9 cellular contexts compared by ENCODE assay signal in the genomic region with DNA sequence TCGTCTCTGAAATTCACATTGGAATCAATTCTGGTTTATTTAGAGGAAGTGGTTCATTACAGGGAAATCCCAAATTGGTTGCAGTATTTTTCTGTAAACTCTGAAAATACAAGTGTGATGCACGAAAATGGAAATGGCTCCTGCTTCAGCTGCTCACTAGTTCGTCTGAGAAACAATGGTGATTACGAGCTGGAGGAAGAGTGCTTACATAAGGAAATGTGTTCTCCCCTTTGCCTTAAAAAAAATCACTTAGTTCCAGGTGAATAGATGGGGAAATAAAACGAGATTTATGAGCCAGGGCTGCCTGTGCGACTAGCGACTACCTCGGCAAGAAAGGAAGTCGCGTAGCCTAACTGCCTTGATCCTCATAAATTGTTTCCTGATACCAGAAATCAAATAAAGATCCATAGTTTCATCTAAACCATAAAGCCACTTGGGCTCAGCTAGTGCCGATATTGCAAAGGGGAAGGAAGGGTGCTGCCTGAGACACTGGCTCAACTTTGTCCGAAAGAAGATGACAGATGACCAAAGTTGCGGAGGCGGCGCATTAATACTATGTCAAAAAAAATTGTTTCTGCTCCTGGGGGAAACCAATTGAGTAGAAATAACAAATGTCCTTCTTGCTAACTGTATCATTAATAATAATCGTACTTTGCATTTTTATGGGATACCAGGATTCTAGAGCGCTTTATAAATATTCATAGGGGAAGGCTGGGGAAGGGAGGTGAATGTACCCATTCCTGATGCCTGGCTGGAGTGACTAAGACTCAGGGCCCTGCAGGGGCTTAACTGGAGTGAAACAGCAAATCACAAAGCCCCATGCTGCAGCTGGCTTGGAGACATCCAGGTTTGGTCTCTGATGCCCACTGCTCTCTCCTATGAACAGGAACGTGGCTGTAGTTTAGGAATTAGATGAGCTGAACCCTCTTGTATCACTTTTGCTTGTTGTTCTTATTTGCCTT.
A peak's percentile ranks its signal among the peaks of the same experiment; 100 is the strongest.
DNase-seq lines count a peak whose midpoint lies in the region; ATAC-seq, FAIRE-seq and TF ChIP-seq lines count a peak whose summit lies in the region.
"Had no signal": no experiment of that assay in that cellular context is flagged by ENCODE, and none has a peak within 500 bp of the region (broad histone marks: within the 10 kb centered on the region; RNA-seq: fewer than 3 reads in every experiment).

No MANE protein-coding gene starts in this region.

- peak overlapping the region; percentile 52 for H3K4me3 ChIP-seq in HUES6 (ENCODE audit: low read depth, low read length)
- H3K4me3 ChIP-seq in fibroblast of mammary gland (ENCODE audit: control insufficient read depth, low read depth, low read length) = peak overlapping the region; percentile 46
- H3K4me3 ChIP-seq in parathyroid adenoma (ENCODE audit: low read depth, low read length) = peak overlapping the region; percentile 22

- TF ChIP-seq CTCF in fibroblast of mammary gland (conservative IDR thresholded peaks at IDR 0.05; ENCODE audit: control insufficient read depth, insufficient read depth, low read depth, low read length) (no peak), parathyroid adenoma (IDR thresholded peaks at IDR 0.05) (no peak)

- peak overlapping the region; percentile 13 for H3K9ac ChIP-seq in HUES6 (ENCODE audit: low read length)
- no peak overlapping the region for H3K9ac ChIP-seq in parathyroid adenoma

- H3K79me2 ChIP-seq in parathyroid adenoma = no peaks in the 10 kb centered on the region

- H2AFZ ChIP-seq in parathyroid adenoma = peak overlapping the region; percentile 36

- H3K36me3 ChIP-seq in HUES6 (ENCODE audit: control insufficient read depth, insufficient read depth, low read length) (no peaks in the 10 kb centered on the region), parathyroid adenoma (ENCODE audit: control insufficient read depth, insufficient read depth, low read length) (no peaks in the 10 kb centered on the region)

- no peak for ATAC-seq in HG03460 (IDR thresholded peaks at IDR 0.05; ENCODE audit: unreplicated experiment)

- peak; percentile 47 for DNase-seq in ELR (ENCODE audit: low read depth)
- DNase-seq in fibroblast of mammary gland (ENCODE audit: low read depth) = peak; percentile 15
- no peak for DNase-seq in HTR-8/SVneo (ENCODE audit: insufficient read length, low spot score)
- no peak for DNase-seq in HPDE6-E6E7 (ENCODE audit: extremely low spot score)
- DNase-seq in NCI-H2196 treated with DMSO at 0.1 percent for 48 hours (lab: John Stamatoyannopoulos, UW; ENCODE audit: unreplicated experiment) = no peak
- DNase-seq: NCI-H1436 had no signal

- H3K4me1 ChIP-seq in HUES6 (ENCODE audit: control insufficient read depth, insufficient read depth, low read length) (peaks cover 38% of the 10 kb centered on the region), parathyroid adenoma (no peaks in the 10 kb centered on the region)

- H3K4me2 ChIP-seq in parathyroid adenoma (ENCODE audit: low read length) = peak overlapping the region; percentile 58

- no peak for FAIRE-seq in HTR-8/SVneo (lab: Jason Lieb, UNC)

- H3K27ac ChIP-seq in HUES6 (ENCODE audit: low read depth, low read length) (no peak overlapping the region), parathyroid adenoma (no peak overlapping the region)

- no peaks in the 10 kb centered on the region for H3K27me3 ChIP-seq in HUES6 (ENCODE audit: control insufficient read depth, insufficient read depth, low read length)
- no peaks in the 10 kb centered on the region for H3K27me3 ChIP-seq in parathyroid adenoma (ENCODE audit: control insufficient read depth, insufficient read depth, low read length)

- no peaks in the 10 kb centered on the region for H3K9me3 ChIP-seq in HUES6 (ENCODE audit: control insufficient read depth, insufficient read depth, low read depth, low read length)
- H3K9me3 ChIP-seq in parathyroid adenoma (ENCODE audit: control insufficient read depth, low read length) = no peaks in the 10 kb centered on the region

Comparison
In these comparisons a context has a peak if more than half of its experiments do, and no peak if none do; other contexts are left out.
1. DNase-seq: peak in ELR (single experiment) and fibroblast of mammary gland (single experiment); none in HTR-8/SVneo (single experiment), HPDE6-E6E7 (single experiment) and NCI-H2196 treated with DMSO at 0.1 percent for 48 hours (single experiment).
2. Peak in every context shown above with its lines, with median percentiles within 50 percentile points of each other: H3K4me3 ChIP-seq.